Comparison of ENCODE assay signal across 9 cellular contexts in genomic region chr5:116137544-116138378, GRCh38. TPM values are rescaled to one million over a fixed set of nuclear protein-coding genes. Genes with fewer than 3 reads are reported as not detected.
A peak's percentile ranks its signal among the peaks of the same experiment; 100 is the strongest.
DNase-seq lines count a peak whose midpoint lies in the region; ATAC-seq and TF ChIP-seq lines count a peak whose summit lies in the region.
"Had no signal": no experiment of that assay in that cellular context is flagged by ENCODE, and none has a peak within 500 bp of the region (broad histone marks: within the 10 kb centered on the region; RNA-seq: fewer than 3 reads in every experiment).

No MANE protein-coding gene starts in this region.

- H3K4me1 ChIP-seq in mammary epithelial cell (ENCODE audit: insufficient read depth, low read length) (no peaks in the 10 kb centered on the region), uterus (no peaks in the 10 kb centered on the region)
- H3K4me1 ChIP-seq: BLaER1 had no signal

- H3K4me3 ChIP-seq in mammary epithelial cell (replicated peaks in 1 of 3; ENCODE audit: insufficient read depth in 1 of 3, low read depth in 2 of 3, low read length in 3 of 3) (no peak overlapping the region), uterus (no peak overlapping the region)
- H3K4me3 ChIP-seq: BLaER1 had no signal

- ATAC-seq in HG03108 (IDR thresholded peaks at IDR 0.05; ENCODE audit: unreplicated experiment) = peak; percentile 52
- no peak for ATAC-seq in GM19023 (IDR thresholded peaks at IDR 0.05; ENCODE audit: unreplicated experiment)

- CTCF ChIA-PET in mammary epithelial cell (lab: Charles Lee; ENCODE audit: low non-redundant PET) = no interaction called here

- no peak overlapping the region for H3K27ac ChIP-seq in mammary epithelial cell (ENCODE audit: insufficient read depth, low read depth, low read length)
- no peak overlapping the region for H3K27ac ChIP-seq in uterus
- H3K27ac ChIP-seq: BLaER1 had no signal

- H3K36me3 ChIP-seq in mammary epithelial cell (ENCODE audit: insufficient read depth, low read length) = no peaks in the 10 kb centered on the region
- no peaks in the 10 kb centered on the region for H3K36me3 ChIP-seq in uterus
- H3K36me3 ChIP-seq: BLaER1 had no signal

- no peak for TF ChIP-seq POLR2A in uterus (IDR thresholded peaks at IDR 0.05)

- no peak overlapping the region for H2AFZ ChIP-seq in mammary epithelial cell (ENCODE audit: low read depth, low read length)

- intact Hi-C loops in mammary epithelial cell (cut with micrococcal nuclease) (loop anchor here (5.0 kb wide), 3 partner anchors 360 to 440 kb away; no protein-coding TSS in a partner anchor), uterus (cut with DNase I; ENCODE audit: low total_unique reads) (no loop called here)

- 19% methylated on average over 4 of the region's 4 CpGs for WGBS in mammary epithelial cell (ENCODE audit: low coverage, missing lambda C conversion rate)

- in situ Hi-C loops in mammary epithelial cell (cut with MboI; ENCODE audit: low sequenced_read_pairs in 2 of 2) = loop anchor here (25.0 kb wide), 2 partner anchors 425 to 800 kb away; partner anchors contain the start of gene SEMA6A (in 1 of the 2)

- DNase-seq in NCI-H1436 (lab: John Stamatoyannopoulos, UW) (peak; percentile 68), NCI-H1436 treated with DMSO at 0.1 percent for 48 hours (lab: John Stamatoyannopoulos, UW) (no peak), NCI-H748 (lab: John Stamatoyannopoulos, UW; ENCODE audit: unreplicated experiment) (peak; percentile 78), mammary epithelial cell (peak; percentile 27), left kidney (ENCODE audit: low read depth, low spot score) (peak; percentile 80), uterus (no peak)

- no peaks in the 10 kb centered on the region for H3K27me3 ChIP-seq in mammary epithelial cell (ENCODE audit: insufficient read depth, low read length)
- H3K27me3 ChIP-seq in uterus = no peaks in the 10 kb centered on the region
- H3K27me3 ChIP-seq: BLaER1 had no signal

- BruUV-seq in mammary epithelial cell (replicated peaks; lab: Mats Ljungman, UMichigan) = no TSS peak

- H3K79me2 ChIP-seq in mammary epithelial cell (ENCODE audit: insufficient read depth, low read length) = no peaks in the 10 kb centered on the region

- no peak overlapping the region for H3K9ac ChIP-seq in mammary epithelial cell (ENCODE audit: insufficient read depth, low read length)
- H3K9ac ChIP-seq: BLaER1 had no signal

- peak; percentile 70 to 79 for TF ChIP-seq CTCF in mammary epithelial cell (conservative IDR thresholded peaks at IDR 0.05 in 1 of 2, IDR thresholded peaks at IDR 0.05 in 1 of 2; ENCODE audit: extremely low read depth in 1 of 2, insufficient read depth in 1 of 2, low read depth in 1 of 2, low read length in 2 of 2)
- peak; percentile 73 to 80 (median 76) for TF ChIP-seq CTCF in uterus (IDR thresholded peaks at IDR 0.05)

- no peaks in the 10 kb centered on the region for H4K20me1 ChIP-seq in mammary epithelial cell (ENCODE audit: insufficient read depth, low read length)
- H4K20me1 ChIP-seq: BLaER1 had no signal

- H3K9me3 ChIP-seq in mammary epithelial cell (replicated peaks; ENCODE audit: insufficient read depth, low read length) (no peaks in the 10 kb centered on the region), uterus (no peaks in the 10 kb centered on the region)
- H3K9me3 ChIP-seq: BLaER1 had no signal

- H3K4me2 ChIP-seq in mammary epithelial cell (ENCODE audit: insufficient read depth, low read depth, low read length) = no peak overlapping the region
- H3K4me2 ChIP-seq: BLaER1 had no signal

- dilution Hi-C loops in mammary epithelial cell (cut with HindIII; ENCODE audit: low sequenced_read_pairs) = no loop called here

RNA-seq across cellular contexts. Expression of gene COMMD10, which starts 52.9 kb away (rescaled TPM):
- 10 to 100 TPM; 17.0 to 26.7 TPM for total RNA-seq in mammary epithelial cell
- 7.0 TPM for polyA plus RNA-seq in mammary epithelial cell
- 7.6 TPM for polyA minus RNA-seq in mammary epithelial cell
- 10 to 100 TPM; 37.3 to 82.6 (median 67.3) TPM for total RNA-seq in uterus

Comparison
In these comparisons a context has a peak if more than half of its experiments do, and no peak if none do; other contexts are left out.
1. DNase-seq: peak in NCI-H1436 (single experiment), NCI-H748 (single experiment), mammary epithelial cell (single experiment) and left kidney (single experiment); none in NCI-H1436 treated with DMSO at 0.1 percent for 48 hours (single experiment) and uterus (0 of 2).